1 cellular context compared by ENCODE assay signal in the genomic region with DNA sequence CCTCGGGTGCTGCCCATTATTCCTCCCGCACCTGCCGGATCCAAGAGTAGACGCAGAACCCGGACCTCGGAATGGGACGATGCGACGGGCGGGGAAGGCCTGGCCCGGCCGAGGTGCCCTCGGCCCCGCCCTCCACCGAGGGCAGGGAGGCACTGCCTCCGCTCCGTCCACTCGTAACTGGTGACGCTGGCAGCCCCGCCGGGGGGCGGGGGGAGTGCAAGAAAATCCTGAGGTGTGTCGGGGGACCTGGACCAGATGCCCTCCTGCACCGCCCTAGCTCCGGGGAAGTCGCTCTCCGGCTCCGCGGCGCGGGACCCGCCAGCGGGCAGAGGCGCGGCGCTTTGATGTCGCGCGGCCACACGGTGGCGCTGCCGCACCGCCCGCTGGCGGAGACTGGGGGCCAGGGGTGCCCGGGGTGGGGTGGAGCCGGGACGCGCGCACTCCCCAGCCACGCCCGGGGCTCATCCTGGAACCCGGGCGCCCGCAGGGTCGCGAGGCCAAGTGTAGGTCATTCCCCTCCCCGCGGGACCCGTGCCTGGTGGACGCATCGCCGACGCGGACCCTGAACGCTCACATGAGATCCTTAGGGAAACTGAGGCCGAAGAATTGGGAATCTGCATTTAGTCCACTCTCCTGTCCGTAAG.
A peak's percentile ranks its signal among the peaks of the same experiment; 100 is the strongest.
TF ChIP-seq lines count a peak whose summit lies in the region.

No MANE protein-coding gene starts in this region.

TF ChIP-seq in HepG2, 621 proteins besides CTCF, POLR2A, EP300 and RAD21 (continued from another document and continues in another):
- TF ChIP-seq ZNF609 (CRISPR knock-in tag; IDR thresholded peaks at IDR 0.05; ENCODE audit: borderline replicate concordance) (no peak), ETV6 (CRISPR knock-in tag; conservative IDR thresholded peaks at IDR 0.05) (no peak), GABPA (IDR thresholded peaks at IDR 0.05; ENCODE audit: low read depth, low read length) (no peak), GABPA (CRISPR knock-in tag; IDR thresholded peaks at IDR 0.05; ENCODE audit: low read depth) (no peak), ARID4A (CRISPR knock-in tag; IDR thresholded peaks at IDR 0.05; ENCODE audit: borderline replicate concordance) (peak; percentile 49; the same call in 1 of the 2 replicates), SIX1 (CRISPR knock-in tag; IDR thresholded peaks at IDR 0.05; ENCODE audit: borderline replicate concordance) (no peak), ZNF639 (CRISPR knock-in tag; conservative IDR thresholded peaks at IDR 0.05) (no peak), ZNF740 (CRISPR knock-in tag; IDR thresholded peaks at IDR 0.05) (no peak), ARNTL (CRISPR knock-in tag; IDR thresholded peaks at IDR 0.05) (no peak), CAMTA2 (CRISPR knock-in tag; IDR thresholded peaks at IDR 0.05; ENCODE audit: borderline replicate concordance) (0 out of 2 replicates have a peak, but pooled peaks have one; percentile 45), ZNF263 (CRISPR knock-in tag; IDR thresholded peaks at IDR 0.05) (no peak), ZSCAN20 (CRISPR knock-in tag; IDR thresholded peaks at IDR 0.05; ENCODE audit: borderline replicate concordance) (no peak; the same call in 1 of the 2 replicates), SP5 (CRISPR knock-in tag; IDR thresholded peaks at IDR 0.05; ENCODE audit: borderline replicate concordance, low read depth) (0 out of 2 replicates have a peak, but pooled peaks have one; percentile 35), ATF1 (CRISPR knock-in tag; IDR thresholded peaks at IDR 0.05) (no peak), SPEN (CRISPR knock-in tag; IDR thresholded peaks at IDR 0.05; ENCODE audit: low read depth) (0 out of 2 replicates have a peak, but pooled peaks have one; percentile 14), ZNF629 (CRISPR knock-in tag; conservative IDR thresholded peaks at IDR 0.05) (no peak), MATR3 (CRISPR knock-in tag; IDR thresholded peaks at IDR 0.05) (no peak), ZNF484 (CRISPR knock-in tag; IDR thresholded peaks at IDR 0.05; ENCODE audit: borderline replicate concordance, low read depth) (no peak), KLF12 (CRISPR knock-in tag; IDR thresholded peaks at IDR 0.05; ENCODE audit: borderline replicate concordance) (peak; percentile 80; the same call in 1 of the 2 replicates), MXD1 (CRISPR knock-in tag; IDR thresholded peaks at IDR 0.05) (peak; percentile 52; the same call in 1 of the 2 replicates), MED8 (CRISPR knock-in tag; IDR thresholded peaks at IDR 0.05; ENCODE audit: insufficient replicate concordance) (peak; percentile 69), XRCC5 (optimal IDR thresholded peaks at IDR 0.05; ENCODE audit: low read length) (no peak), ZNF563 (CRISPR knock-in tag; IDR thresholded peaks at IDR 0.05) (0 out of 2 replicates have a peak, but pooled peaks have one; percentile 18), MEF2D (CRISPR knock-in tag; IDR thresholded peaks at IDR 0.05) (0 out of 2 replicates have a peak, but pooled peaks have one; percentile 37), ZNF543 (CRISPR knock-in tag; IDR thresholded peaks at IDR 0.05) (no peak), ZNF574 (CRISPR knock-in tag; IDR thresholded peaks at IDR 0.05) (0 out of 2 replicates have a peak, but pooled peaks have one; percentile 22), ZNF432 (CRISPR knock-in tag; IDR thresholded peaks at IDR 0.05; ENCODE audit: borderline replicate concordance) (no peak), SNAI1 (CRISPR knock-in tag; IDR thresholded peaks at IDR 0.05; ENCODE audit: borderline replicate concordance) (no peak), IKZF4 (CRISPR knock-in tag; IDR thresholded peaks at IDR 0.05; ENCODE audit: borderline replicate concordance, low read depth, not compliant biosample characterization) (no peak), ZBTB8A (CRISPR knock-in tag; IDR thresholded peaks at IDR 0.05; ENCODE audit: borderline replicate concordance, low read depth) (no peak)
- TF ChIP-seq, protein P1, sequence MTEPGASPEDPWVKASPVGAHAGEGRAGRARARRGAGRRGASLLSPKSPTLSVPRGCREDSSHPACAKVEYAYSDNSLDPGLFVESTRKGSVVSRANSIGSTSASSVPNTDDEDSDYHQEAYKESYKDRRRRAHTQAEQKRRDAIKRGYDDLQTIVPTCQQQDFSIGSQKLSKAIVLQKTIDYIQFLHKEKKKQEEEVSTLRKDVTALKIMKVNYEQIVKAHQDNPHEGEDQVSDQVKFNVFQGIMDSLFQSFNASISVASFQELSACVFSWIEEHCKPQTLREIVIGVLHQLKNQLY (CRISPR knock-in tag; IDR thresholded peaks at IDR 0.05): no peak
- TF ChIP-seq, protein P2, sequence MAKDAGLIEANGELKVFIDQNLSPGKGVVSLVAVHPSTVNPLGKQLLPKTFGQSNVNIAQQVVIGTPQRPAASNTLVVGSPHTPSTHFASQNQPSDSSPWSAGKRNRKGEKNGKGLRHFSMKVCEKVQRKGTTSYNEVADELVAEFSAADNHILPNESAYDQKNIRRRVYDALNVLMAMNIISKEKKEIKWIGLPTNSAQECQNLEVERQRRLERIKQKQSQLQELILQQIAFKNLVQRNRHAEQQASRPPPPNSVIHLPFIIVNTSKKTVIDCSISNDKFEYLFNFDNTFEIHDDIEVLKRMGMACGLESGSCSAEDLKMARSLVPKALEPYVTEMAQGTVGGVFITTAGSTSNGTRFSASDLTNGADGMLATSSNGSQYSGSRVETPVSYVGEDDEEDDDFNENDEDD (CRISPR knock-in tag; IDR thresholded peaks at IDR 0.05; ENCODE audit: borderline replicate concordance): no peak; the same call in 1 of the 2 replicates
- TF ChIP-seq, protein P3, sequence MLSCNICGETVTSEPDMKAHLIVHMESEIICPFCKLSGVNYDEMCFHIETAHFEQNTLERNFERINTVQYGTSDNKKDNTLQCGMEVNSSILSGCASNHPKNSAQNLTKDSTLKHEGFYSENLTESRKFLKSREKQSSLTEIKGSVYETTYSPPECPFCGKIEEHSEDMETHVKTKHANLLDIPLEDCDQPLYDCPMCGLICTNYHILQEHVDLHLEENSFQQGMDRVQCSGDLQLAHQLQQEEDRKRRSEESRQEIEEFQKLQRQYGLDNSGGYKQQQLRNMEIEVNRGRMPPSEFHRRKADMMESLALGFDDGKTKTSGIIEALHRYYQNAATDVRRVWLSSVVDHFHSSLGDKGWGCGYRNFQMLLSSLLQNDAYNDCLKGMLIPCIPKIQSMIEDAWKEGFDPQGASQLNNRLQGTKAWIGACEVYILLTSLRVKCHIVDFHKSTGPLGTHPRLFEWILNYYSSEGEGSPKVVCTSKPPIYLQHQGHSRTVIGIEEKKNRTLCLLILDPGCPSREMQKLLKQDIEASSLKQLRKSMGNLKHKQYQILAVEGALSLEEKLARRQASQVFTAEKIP (CRISPR knock-in tag; IDR thresholded peaks at IDR 0.05; ENCODE audit: borderline replicate concordance): no peak
- TF ChIP-seq, protein P4, sequence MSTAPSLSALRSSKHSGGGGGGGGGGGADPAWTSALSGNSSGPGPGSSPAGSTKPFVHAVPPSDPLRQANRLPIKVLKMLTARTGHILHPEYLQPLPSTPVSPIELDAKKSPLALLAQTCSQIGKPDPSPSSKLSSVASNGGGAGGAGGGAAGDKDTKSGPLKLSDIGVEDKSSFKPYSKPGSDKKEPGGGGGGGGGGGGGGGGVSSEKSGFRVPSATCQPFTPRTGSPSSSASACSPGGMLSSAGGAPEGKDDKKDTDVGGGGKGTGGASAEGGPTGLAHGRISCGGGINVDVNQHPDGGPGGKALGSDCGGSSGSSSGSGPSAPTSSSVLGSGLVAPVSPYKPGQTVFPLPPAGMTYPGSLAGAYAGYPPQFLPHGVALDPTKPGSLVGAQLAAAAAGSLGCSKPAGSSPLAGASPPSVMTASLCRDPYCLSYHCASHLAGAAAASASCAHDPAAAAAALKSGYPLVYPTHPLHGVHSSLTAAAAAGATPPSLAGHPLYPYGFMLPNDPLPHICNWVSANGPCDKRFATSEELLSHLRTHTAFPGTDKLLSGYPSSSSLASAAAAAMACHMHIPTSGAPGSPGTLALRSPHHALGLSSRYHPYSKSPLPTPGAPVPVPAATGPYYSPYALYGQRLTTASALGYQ (CRISPR knock-in tag; IDR thresholded peaks at IDR 0.05): no peak
